In the genomic region with DNA sequence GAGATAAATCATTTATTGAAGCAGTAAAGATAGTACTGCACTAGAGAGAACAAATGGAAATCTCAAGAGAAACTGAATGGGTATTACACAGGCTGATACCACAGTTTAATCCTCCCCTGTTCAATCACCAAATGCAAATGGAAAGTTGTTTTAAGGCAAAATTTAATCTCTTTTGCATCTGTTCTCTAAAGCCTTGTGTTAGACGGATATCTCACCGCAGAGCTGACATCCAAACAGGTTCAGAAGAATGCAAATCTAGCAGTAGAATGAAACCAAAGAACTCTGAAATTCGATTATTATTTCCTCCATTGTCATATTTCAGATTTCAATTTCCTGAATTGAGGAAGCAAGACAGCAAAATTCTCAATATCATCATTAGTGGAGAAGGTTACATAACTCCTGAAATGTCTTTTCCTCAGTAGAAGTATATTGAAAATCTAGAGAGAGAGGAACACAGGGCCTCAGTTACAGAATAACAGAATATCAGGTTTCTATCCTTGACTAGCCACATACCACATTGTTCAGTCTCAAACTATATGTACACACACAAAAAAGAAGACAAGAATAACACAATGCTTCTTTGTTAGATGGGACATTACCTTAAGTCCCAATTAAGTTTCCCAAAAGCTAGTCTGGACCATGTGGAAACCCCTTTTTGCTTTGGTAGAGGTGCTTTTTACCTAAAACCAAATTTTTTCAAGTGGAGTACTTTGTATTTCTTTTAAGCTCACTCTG, we compare ENCODE assay signal across 13 cellular contexts.
"Had no signal": no experiment of that assay in that cellular context is flagged by ENCODE, and none has a peak within 500 bp of the region (broad histone marks: within the 10 kb centered on the region; RNA-seq: fewer than 3 reads in every experiment).

No MANE protein-coding gene starts in this region.

- H3K36me3 ChIP-seq: gastroesophageal sphincter, tibial nerve had no signal

- DNase-seq: activated CD4-positive, alpha-beta T cell treated with anti-CD3 and anti-CD28 coated beads for 4 hours; activated CD8-positive, alpha-beta memory T cell treated with anti-CD3 and anti-CD28 coated beads, Interleukin-2, amount 50 U/mL, for 4 hours; activated CD8-positive, alpha-beta T cell treated with anti-CD3 and anti-CD28 coated beads for 36 hours; activated naive CD8-positive, alpha-beta T cell treated with anti-CD3 and anti-CD28 coated beads, Interleukin-2, amount 10 ng/mL, durations not matched to agents 7 days and 5 days; cortex of kidney; effector memory CD8-positive, alpha-beta T cell; hippocampal formation; retina; stimulated activated CD4-positive, alpha-beta T cell treated with anti-CD3 and anti-CD28 coated beads, Interleukin-4, amount 100 ng/mL, for 4 hours had no signal

- H3K27ac ChIP-seq: epithelial cell of prostate, gastroesophageal sphincter, parathyroid adenoma, tibial nerve had no signal

- ATAC-seq: activated CD8-positive, alpha-beta T cell treated with anti-CD3 and anti-CD28 coated beads for 36 hours; effector memory CD8-positive, alpha-beta T cell; gastroesophageal sphincter had no signal

- H3K9ac ChIP-seq: parathyroid adenoma had no signal

- H3K4me1 ChIP-seq: gastroesophageal sphincter, parathyroid adenoma, tibial nerve had no signal

- H3K27me3 ChIP-seq: gastroesophageal sphincter, tibial nerve had no signal

- H3K79me2 ChIP-seq: parathyroid adenoma had no signal

- H2AFZ ChIP-seq: parathyroid adenoma had no signal

- H3K9me3 ChIP-seq: gastroesophageal sphincter, tibial nerve had no signal

- H3K4me3 ChIP-seq: gastroesophageal sphincter, tibial nerve had no signal
